Comparison of ENCODE assay signal across 1 cellular context in the genomic region with DNA sequence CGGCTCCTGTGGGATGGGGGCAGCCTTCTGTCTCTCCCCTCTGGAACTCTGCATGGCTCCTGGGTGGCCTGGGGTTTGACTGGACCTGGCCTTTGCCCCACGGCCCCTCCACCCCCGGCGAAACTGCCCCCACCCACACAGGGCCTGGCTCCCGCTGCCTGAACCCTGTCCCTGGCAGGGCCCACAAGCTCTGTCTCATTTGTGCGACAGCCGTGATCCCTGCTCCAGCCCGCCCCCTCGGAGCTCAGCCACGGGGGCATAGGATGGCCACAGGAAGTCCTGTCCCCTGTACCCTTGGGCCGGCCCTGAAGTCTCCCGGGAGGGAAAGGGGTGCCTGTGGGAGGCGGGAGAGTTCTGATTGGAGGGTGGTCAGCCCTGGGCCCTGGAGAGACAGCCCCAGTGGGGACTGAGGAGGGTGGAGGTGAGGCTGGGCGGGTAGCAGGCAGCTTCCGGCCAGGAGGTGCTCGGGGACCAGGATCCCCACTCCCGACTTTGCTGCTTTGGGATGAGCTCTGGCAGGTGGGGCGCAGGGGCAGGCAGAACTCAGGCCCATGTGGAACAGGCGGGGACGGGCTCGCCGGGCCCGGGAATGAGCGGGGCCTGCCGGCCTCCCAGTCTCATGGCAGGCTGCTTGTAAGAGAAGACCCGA.
TF ChIP-seq lines count a peak whose summit lies in the region.

No MANE protein-coding gene starts in this region.

TF ChIP-seq in HepG2, 621 proteins besides CTCF, POLR2A, EP300 and RAD21 (continued from another document and continues in another):
- TF ChIP-seq, protein P1, sequence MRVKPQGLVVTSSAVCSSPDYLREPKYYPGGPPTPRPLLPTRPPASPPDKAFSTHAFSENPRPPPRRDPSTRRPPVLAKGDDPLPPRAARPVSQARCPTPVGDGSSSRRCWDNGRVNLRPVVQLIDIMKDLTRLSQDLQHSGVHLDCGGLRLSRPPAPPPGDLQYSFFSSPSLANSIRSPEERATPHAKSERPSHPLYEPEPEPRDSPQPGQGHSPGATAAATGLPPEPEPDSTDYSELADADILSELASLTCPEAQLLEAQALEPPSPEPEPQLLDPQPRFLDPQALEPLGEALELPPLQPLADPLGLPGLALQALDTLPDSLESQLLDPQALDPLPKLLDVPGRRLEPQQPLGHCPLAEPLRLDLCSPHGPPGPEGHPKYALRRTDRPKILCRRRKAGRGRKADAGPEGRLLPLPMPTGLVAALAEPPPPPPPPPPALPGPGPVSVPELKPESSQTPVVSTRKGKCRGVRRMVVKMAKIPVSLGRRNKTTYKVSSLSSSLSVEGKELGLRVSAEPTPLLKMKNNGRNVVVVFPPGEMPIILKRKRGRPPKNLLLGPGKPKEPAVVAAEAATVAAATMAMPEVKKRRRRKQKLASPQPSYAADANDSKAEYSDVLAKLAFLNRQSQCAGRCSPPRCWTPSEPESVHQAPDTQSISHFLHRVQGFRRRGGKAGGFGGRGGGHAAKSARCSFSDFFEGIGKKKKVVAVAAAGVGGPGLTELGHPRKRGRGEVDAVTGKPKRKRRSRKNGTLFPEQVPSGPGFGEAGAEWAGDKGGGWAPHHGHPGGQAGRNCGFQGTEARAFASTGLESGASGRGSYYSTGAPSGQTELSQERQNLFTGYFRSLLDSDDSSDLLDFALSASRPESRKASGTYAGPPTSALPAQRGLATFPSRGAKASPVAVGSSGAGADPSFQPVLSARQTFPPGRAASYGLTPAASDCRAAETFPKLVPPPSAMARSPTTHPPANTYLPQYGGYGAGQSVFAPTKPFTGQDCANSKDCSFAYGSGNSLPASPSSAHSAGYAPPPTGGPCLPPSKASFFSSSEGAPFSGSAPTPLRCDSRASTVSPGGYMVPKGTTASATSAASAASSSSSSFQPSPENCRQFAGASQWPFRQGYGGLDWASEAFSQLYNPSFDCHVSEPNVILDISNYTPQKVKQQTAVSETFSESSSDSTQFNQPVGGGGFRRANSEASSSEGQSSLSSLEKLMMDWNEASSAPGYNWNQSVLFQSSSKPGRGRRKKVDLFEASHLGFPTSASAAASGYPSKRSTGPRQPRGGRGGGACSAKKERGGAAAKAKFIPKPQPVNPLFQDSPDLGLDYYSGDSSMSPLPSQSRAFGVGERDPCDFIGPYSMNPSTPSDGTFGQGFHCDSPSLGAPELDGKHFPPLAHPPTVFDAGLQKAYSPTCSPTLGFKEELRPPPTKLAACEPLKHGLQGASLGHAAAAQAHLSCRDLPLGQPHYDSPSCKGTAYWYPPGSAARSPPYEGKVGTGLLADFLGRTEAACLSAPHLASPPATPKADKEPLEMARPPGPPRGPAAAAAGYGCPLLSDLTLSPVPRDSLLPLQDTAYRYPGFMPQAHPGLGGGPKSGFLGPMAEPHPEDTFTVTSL (CRISPR knock-in tag; IDR thresholded peaks at IDR 0.05; ENCODE audit: borderline replicate concordance), result no peak
- peak; percentile 91 for TF ChIP-seq ZNF607 (CRISPR knock-in tag; IDR thresholded peaks at IDR 0.05; ENCODE audit: borderline replicate concordance)
- TF ChIP-seq KLF12 (CRISPR knock-in tag; IDR thresholded peaks at IDR 0.05; ENCODE audit: borderline replicate concordance), result no peak
- TF ChIP-seq FOXA3 (CRISPR knock-in tag; IDR thresholded peaks at IDR 0.05), result peak; percentile 37; the same call in 1 of the 2 replicates
- peak; percentile 44; the same call in 1 of the 2 replicates for TF ChIP-seq ZNF292 (CRISPR knock-in tag; IDR thresholded peaks at IDR 0.05; ENCODE audit: borderline replicate concordance, low read depth)
- TF ChIP-seq MAFG (CRISPR knock-in tag; IDR thresholded peaks at IDR 0.05), result no peak
- peak; percentile 40; the same call in 1 of the 2 replicates for TF ChIP-seq JUN (CRISPR knock-in tag; IDR thresholded peaks at IDR 0.05)
- TF ChIP-seq, protein P2, sequence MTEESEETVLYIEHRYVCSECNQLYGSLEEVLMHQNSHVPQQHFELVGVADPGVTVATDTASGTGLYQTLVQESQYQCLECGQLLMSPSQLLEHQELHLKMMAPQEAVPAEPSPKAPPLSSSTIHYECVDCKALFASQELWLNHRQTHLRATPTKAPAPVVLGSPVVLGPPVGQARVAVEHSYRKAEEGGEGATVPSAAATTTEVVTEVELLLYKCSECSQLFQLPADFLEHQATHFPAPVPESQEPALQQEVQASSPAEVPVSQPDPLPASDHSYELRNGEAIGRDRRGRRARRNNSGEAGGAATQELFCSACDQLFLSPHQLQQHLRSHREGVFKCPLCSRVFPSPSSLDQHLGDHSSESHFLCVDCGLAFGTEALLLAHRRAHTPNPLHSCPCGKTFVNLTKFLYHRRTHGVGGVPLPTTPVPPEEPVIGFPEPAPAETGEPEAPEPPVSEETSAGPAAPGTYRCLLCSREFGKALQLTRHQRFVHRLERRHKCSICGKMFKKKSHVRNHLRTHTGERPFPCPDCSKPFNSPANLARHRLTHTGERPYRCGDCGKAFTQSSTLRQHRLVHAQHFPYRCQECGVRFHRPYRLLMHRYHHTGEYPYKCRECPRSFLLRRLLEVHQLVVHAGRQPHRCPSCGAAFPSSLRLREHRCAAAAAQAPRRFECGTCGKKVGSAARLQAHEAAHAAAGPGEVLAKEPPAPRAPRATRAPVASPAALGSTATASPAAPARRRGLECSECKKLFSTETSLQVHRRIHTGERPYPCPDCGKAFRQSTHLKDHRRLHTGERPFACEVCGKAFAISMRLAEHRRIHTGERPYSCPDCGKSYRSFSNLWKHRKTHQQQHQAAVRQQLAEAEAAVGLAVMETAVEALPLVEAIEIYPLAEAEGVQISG (CRISPR knock-in tag; IDR thresholded peaks at IDR 0.05), result peak; percentile 62; the same call in 1 of the 2 replicates
- 0 out of 2 replicates have a peak, but pooled peaks have one; percentile 38 for TF ChIP-seq AKAP8 (CRISPR knock-in tag; IDR thresholded peaks at IDR 0.05)
- TF ChIP-seq ZNF777 (CRISPR knock-in tag; IDR thresholded peaks at IDR 0.05), result peak; percentile 98
- TF ChIP-seq, protein P3, sequence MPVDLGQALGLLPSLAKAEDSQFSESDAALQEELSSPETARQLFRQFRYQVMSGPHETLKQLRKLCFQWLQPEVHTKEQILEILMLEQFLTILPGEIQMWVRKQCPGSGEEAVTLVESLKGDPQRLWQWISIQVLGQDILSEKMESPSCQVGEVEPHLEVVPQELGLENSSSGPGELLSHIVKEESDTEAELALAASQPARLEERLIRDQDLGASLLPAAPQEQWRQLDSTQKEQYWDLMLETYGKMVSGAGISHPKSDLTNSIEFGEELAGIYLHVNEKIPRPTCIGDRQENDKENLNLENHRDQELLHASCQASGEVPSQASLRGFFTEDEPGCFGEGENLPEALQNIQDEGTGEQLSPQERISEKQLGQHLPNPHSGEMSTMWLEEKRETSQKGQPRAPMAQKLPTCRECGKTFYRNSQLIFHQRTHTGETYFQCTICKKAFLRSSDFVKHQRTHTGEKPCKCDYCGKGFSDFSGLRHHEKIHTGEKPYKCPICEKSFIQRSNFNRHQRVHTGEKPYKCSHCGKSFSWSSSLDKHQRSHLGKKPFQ (CRISPR knock-in tag; IDR thresholded peaks at IDR 0.05; ENCODE audit: insufficient replicate concordance), result peak; percentile 10
- TF ChIP-seq, protein P4, sequence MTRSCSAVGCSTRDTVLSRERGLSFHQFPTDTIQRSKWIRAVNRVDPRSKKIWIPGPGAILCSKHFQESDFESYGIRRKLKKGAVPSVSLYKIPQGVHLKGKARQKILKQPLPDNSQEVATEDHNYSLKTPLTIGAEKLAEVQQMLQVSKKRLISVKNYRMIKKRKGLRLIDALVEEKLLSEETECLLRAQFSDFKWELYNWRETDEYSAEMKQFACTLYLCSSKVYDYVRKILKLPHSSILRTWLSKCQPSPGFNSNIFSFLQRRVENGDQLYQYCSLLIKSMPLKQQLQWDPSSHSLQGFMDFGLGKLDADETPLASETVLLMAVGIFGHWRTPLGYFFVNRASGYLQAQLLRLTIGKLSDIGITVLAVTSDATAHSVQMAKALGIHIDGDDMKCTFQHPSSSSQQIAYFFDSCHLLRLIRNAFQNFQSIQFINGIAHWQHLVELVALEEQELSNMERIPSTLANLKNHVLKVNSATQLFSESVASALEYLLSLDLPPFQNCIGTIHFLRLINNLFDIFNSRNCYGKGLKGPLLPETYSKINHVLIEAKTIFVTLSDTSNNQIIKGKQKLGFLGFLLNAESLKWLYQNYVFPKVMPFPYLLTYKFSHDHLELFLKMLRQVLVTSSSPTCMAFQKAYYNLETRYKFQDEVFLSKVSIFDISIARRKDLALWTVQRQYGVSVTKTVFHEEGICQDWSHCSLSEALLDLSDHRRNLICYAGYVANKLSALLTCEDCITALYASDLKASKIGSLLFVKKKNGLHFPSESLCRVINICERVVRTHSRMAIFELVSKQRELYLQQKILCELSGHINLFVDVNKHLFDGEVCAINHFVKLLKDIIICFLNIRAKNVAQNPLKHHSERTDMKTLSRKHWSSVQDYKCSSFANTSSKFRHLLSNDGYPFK (CRISPR knock-in tag; IDR thresholded peaks at IDR 0.05; ENCODE audit: borderline replicate concordance), result peak; percentile 55; the same call in 1 of the 2 replicates
- TF ChIP-seq ZNF230 (CRISPR knock-in tag; IDR thresholded peaks at IDR 0.05), result 0 out of 2 replicates have a peak, but pooled peaks have one; percentile 52
- peak; percentile 25; the same call in 1 of the 2 replicates for TF ChIP-seq RFXAP (CRISPR knock-in tag; IDR thresholded peaks at IDR 0.05; ENCODE audit: borderline replicate concordance)
- 0 out of 2 replicates have a peak, but pooled peaks have one; percentile 52 for TF ChIP-seq DNMT3B (CRISPR knock-in tag; conservative IDR thresholded peaks at IDR 0.05)
- peak; percentile 35; the same call in 1 of the 2 replicates for TF ChIP-seq ZNF350 (CRISPR knock-in tag; IDR thresholded peaks at IDR 0.05; ENCODE audit: borderline replicate concordance, low read depth)
- TF ChIP-seq, protein P5, sequence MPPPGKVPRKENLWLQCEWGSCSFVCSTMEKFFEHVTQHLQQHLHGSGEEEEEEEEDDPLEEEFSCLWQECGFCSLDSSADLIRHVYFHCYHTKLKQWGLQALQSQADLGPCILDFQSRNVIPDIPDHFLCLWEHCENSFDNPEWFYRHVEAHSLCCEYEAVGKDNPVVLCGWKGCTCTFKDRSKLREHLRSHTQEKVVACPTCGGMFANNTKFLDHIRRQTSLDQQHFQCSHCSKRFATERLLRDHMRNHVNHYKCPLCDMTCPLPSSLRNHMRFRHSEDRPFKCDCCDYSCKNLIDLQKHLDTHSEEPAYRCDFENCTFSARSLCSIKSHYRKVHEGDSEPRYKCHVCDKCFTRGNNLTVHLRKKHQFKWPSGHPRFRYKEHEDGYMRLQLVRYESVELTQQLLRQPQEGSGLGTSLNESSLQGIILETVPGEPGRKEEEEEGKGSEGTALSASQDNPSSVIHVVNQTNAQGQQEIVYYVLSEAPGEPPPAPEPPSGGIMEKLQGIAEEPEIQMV (CRISPR knock-in tag; IDR thresholded peaks at IDR 0.05; ENCODE audit: low read depth), result 0 out of 2 replicates have a peak, but pooled peaks have one; percentile 38
- TF ChIP-seq, protein P6, sequence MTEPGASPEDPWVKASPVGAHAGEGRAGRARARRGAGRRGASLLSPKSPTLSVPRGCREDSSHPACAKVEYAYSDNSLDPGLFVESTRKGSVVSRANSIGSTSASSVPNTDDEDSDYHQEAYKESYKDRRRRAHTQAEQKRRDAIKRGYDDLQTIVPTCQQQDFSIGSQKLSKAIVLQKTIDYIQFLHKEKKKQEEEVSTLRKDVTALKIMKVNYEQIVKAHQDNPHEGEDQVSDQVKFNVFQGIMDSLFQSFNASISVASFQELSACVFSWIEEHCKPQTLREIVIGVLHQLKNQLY (CRISPR knock-in tag; IDR thresholded peaks at IDR 0.05), result peak; percentile 59; the same call in 1 of the 2 replicates
- peak; percentile 35; the same call in 1 of the 2 replicates for TF ChIP-seq ZNF367 (CRISPR knock-in tag; IDR thresholded peaks at IDR 0.05; ENCODE audit: borderline replicate concordance)
- 0 out of 2 replicates have a peak, but pooled peaks have one; percentile 47 for TF ChIP-seq KMT2B (CRISPR knock-in tag; IDR thresholded peaks at IDR 0.05)
- no peak; the same call in 1 of the 2 replicates for TF ChIP-seq HMG20B (CRISPR knock-in tag; conservative IDR thresholded peaks at IDR 0.05)
- TF ChIP-seq, protein P7, sequence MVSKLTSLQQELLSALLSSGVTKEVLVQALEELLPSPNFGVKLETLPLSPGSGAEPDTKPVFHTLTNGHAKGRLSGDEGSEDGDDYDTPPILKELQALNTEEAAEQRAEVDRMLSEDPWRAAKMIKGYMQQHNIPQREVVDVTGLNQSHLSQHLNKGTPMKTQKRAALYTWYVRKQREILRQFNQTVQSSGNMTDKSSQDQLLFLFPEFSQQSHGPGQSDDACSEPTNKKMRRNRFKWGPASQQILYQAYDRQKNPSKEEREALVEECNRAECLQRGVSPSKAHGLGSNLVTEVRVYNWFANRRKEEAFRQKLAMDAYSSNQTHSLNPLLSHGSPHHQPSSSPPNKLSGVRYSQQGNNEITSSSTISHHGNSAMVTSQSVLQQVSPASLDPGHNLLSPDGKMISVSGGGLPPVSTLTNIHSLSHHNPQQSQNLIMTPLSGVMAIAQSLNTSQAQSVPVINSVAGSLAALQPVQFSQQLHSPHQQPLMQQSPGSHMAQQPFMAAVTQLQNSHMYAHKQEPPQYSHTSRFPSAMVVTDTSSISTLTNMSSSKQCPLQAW (CRISPR knock-in tag; IDR thresholded peaks at IDR 0.05), result peak; percentile 82
- peak; percentile 65; the same call in 1 of the 2 replicates for TF ChIP-seq ZNF761 (CRISPR knock-in tag; conservative IDR thresholded peaks at IDR 0.05)
- TF ChIP-seq MYC (CRISPR knock-in tag; IDR thresholded peaks at IDR 0.05; ENCODE audit: borderline replicate concordance), result peak; percentile 26
- peak; percentile 59 for TF ChIP-seq KAT8 (CRISPR knock-in tag; IDR thresholded peaks at IDR 0.05)
- TF ChIP-seq, protein P8, sequence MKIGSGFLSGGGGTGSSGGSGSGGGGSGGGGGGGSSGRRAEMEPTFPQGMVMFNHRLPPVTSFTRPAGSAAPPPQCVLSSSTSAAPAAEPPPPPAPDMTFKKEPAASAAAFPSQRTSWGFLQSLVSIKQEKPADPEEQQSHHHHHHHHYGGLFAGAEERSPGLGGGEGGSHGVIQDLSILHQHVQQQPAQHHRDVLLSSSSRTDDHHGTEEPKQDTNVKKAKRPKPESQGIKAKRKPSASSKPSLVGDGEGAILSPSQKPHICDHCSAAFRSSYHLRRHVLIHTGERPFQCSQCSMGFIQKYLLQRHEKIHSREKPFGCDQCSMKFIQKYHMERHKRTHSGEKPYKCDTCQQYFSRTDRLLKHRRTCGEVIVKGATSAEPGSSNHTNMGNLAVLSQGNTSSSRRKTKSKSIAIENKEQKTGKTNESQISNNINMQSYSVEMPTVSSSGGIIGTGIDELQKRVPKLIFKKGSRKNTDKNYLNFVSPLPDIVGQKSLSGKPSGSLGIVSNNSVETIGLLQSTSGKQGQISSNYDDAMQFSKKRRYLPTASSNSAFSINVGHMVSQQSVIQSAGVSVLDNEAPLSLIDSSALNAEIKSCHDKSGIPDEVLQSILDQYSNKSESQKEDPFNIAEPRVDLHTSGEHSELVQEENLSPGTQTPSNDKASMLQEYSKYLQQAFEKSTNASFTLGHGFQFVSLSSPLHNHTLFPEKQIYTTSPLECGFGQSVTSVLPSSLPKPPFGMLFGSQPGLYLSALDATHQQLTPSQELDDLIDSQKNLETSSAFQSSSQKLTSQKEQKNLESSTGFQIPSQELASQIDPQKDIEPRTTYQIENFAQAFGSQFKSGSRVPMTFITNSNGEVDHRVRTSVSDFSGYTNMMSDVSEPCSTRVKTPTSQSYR (CRISPR knock-in tag; IDR thresholded peaks at IDR 0.05; ENCODE audit: borderline replicate concordance), result peak; percentile 31; the same call in 1 of the 2 replicates
- TF ChIP-seq, protein P9, sequence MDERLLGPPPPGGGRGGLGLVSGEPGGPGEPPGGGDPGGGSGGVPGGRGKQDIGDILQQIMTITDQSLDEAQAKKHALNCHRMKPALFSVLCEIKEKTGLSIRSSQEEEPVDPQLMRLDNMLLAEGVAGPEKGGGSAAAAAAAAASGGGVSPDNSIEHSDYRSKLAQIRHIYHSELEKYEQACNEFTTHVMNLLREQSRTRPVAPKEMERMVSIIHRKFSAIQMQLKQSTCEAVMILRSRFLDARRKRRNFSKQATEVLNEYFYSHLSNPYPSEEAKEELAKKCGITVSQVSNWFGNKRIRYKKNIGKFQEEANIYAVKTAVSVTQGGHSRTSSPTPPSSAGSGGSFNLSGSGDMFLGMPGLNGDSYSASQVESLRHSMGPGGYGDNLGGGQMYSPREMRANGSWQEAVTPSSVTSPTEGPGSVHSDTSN (CRISPR knock-in tag; IDR thresholded peaks at IDR 0.05), result peak; percentile 47; the same call in 1 of the 2 replicates
- TF ChIP-seq AGO1 (IDR thresholded peaks at IDR 0.05; ENCODE audit: low read depth, low read length, poor library complexity, severe bottlenecking), result peak; percentile 61
